ENCODE assay signal across 15 cellular contexts in genomic region chrX:149462849-149463248, GRCh38. TPM values are rescaled to one million over a fixed set of nuclear protein-coding genes. Genes with fewer than 3 reads are reported as not detected.
DNase-seq lines count a peak whose midpoint lies in the region; ATAC-seq lines count a peak whose summit lies in the region.
"Had no signal": no experiment of that assay in that cellular context is flagged by ENCODE, and none has a peak within 500 bp of the region (broad histone marks: within the 10 kb centered on the region; RNA-seq: fewer than 3 reads in every experiment).

No MANE protein-coding gene starts in this region.

- peak; percentile 48 for DNase-seq in AG20443 (ENCODE audit: low spot score)
- DNase-seq in LHCN-M2 (ENCODE audit: low read depth): peak; percentile 46
- DNase-seq in fibroblast of peridontal ligament (ENCODE audit: extremely low read depth): peak; percentile 74
- DNase-seq in skeletal muscle cell (ENCODE audit: low read depth): peak; percentile 64
- DNase-seq in HT-29 (ENCODE audit: low spot score): no peak
- no peak for DNase-seq in NCI-H2196 treated with DMSO at 0.1 percent for 48 hours (lab: John Stamatoyannopoulos, UW; ENCODE audit: unreplicated experiment)
- DNase-seq: COR-L47, GOT3, MM.1S, NCI-H1105 treated with DMSO at 0.1 percent for 48 hours, NCI-H187, NCI-H446, SK-N-SH had no signal

- H3K4me3 ChIP-seq in skeletal muscle cell (ENCODE audit: low read depth, low read length): no peak overlapping the region

- no peak for ATAC-seq in HG03108 (IDR thresholded peaks at IDR 0.05; ENCODE audit: unreplicated experiment)
- ATAC-seq: HepG2 had no signal

RNA-seq across cellular contexts. Expression of gene IDS, which starts 42.3 kb away (rescaled TPM):
- 54.4 and 60.5 TPM in 2 replicates for total RNA-seq in LHCN-M2 (2014; rRNA removed)
- 32.4 TPM for polyA plus RNA-seq in LHCN-M2 (2012)
- total RNA-seq in HT-29 (2014; rRNA removed; shearing (Covaris generic)): 51.1 and 53.2 TPM in 2 replicates

Comparison
In these comparisons a context has a peak if more than half of its experiments do, and no peak if none do; other contexts are left out.
1. DNase-seq: peak in AG20443 (single experiment), LHCN-M2 (single experiment), fibroblast of peridontal ligament (single experiment) and skeletal muscle cell (single experiment); none in HT-29 (single experiment) and NCI-H2196 treated with DMSO at 0.1 percent for 48 hours (single experiment).